ENCODE assay signal across 7 cellular contexts in the genomic region with DNA sequence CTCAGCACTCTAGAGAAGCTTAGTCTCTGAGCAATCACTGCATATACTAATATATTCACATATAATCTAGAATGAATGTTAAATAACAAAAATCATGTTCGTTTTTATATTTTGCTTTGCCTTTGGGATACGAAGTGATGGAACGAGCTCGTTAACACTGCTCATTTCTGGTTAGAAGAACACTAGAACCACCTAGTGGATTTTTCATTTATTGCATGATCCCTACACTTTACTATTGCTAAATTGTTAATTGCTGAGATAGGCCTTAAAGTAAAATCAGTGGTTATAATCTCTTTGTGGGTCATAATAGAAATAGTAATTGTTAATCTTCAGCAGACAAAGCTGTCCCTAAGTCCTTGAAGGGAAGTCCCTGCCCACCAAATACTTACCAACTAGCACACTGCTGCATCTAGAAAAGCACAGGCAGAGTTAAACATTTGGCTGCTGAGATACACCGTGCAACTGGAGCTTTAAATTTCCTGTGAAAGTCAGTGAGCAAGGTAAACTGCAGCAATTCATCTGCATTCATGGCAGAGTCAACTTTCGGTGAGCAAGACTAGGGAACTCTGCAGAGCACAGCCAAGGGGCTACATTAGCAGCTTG.
DNase-seq lines count a peak whose midpoint lies in the region; ATAC-seq and TF ChIP-seq lines count a peak whose summit lies in the region.

No MANE protein-coding gene starts in this region.

- no peaks in the 10 kb centered on the region for H3K79me2 ChIP-seq in PC-3 (ENCODE audit: low read length)
- no peaks in the 10 kb centered on the region for H3K79me2 ChIP-seq in osteoblast (ENCODE audit: insufficient read depth, low read length)

- no peak overlapping the region for H2AFZ ChIP-seq in PC-3 (ENCODE audit: low read length)
- no peak overlapping the region for H2AFZ ChIP-seq in osteoblast (ENCODE audit: low read length)

- ATAC-seq in GM21528 (IDR thresholded peaks at IDR 0.05; ENCODE audit: low FRiP score, unreplicated experiment), result peak; percentile 79
- ATAC-seq in PC-3, result peak; percentile 88

- peak; percentile 38 for DNase-seq in GM10266 (ENCODE audit: extremely low spot score)
- peak; percentile 11 for DNase-seq in HS-5 (ENCODE audit: low read depth)
- DNase-seq in PC-3, result peak; percentile 79
- peak; percentile 2 to 33 for DNase-seq in erythroblast (lab: John Stamatoyannopoulos, UW)
- peak; percentile 81 for DNase-seq in osteoblast (ENCODE audit: insufficient read length, low spot score, missing footprints)
- no peak for DNase-seq in ecto neural progenitor cell (ENCODE audit: low spot score)

- TF ChIP-seq CTCF in GM10266 (IDR thresholded peaks at IDR 0.05; ENCODE audit: control insufficient read depth, insufficient read depth, low read depth, missing control alignments) (peak; percentile 63), PC-3 (conservative IDR thresholded peaks at IDR 0.05; ENCODE audit: low read depth, low read length) (peak; percentile 85), osteoblast (IDR thresholded peaks at IDR 0.05; ENCODE audit: extremely low read depth, low read depth, low read length) (peak; percentile 69)

- H3K27ac ChIP-seq in PC-3 (ENCODE audit: low read length) (no peak overlapping the region), osteoblast (ENCODE audit: low read depth, low read length) (no peak overlapping the region)

- no peaks in the 10 kb centered on the region for H4K20me1 ChIP-seq in PC-3 (ENCODE audit: low read length)
- H4K20me1 ChIP-seq in osteoblast (ENCODE audit: insufficient read depth, low read length), result no peaks in the 10 kb centered on the region

- no peaks in the 10 kb centered on the region for H3F3A ChIP-seq in PC-3 (ENCODE audit: low read length, unreplicated experiment)

- intact Hi-C loops in PC-3 (cut with micrococcal nuclease), result loop anchor here (1.0 to 10.0 kb wide), 4 partner anchors 44 to 581 kb away; no protein-coding TSS in a partner anchor

- H3K4me3 ChIP-seq in PC-3 (ENCODE audit: low read length) (no peak overlapping the region), osteoblast (ENCODE audit: insufficient read depth, low read length) (no peak overlapping the region)

- H3K27me3 ChIP-seq in PC-3 (ENCODE audit: low read length) (peaks cover 23% of the 10 kb centered on the region), osteoblast (ENCODE audit: insufficient read depth, low read length) (no peaks in the 10 kb centered on the region)

- H3K36me3 ChIP-seq in PC-3 (ENCODE audit: low read depth, low read length) (no peaks in the 10 kb centered on the region), osteoblast (ENCODE audit: insufficient read depth, low read length) (no peaks in the 10 kb centered on the region)

- H3K9me3 ChIP-seq in PC-3 (ENCODE audit: low read length) (no peaks in the 10 kb centered on the region), osteoblast (ENCODE audit: low read depth, low read length) (no peaks in the 10 kb centered on the region)

- CTCF ChIA-PET in PC-3 (lab: Charles Lee), result interaction anchor here (0.5 to 1.1 kb wide), 5 partner anchors 8 to 581 kb away, joined by 3 to 7 read pairs (median 3); no protein-coding TSS in a partner anchor

- no TSS peak for BruUV-seq in PC-3 (replicated peaks; lab: Mats Ljungman, UMichigan)

- H3K9me2 ChIP-seq in PC-3 (replicated peaks; ENCODE audit: low read length), result no peaks in the 10 kb centered on the region

- H3K4me1 ChIP-seq in PC-3 (ENCODE audit: insufficient read depth, low read length) (no peaks in the 10 kb centered on the region), osteoblast (ENCODE audit: insufficient read depth, low read length) (no peaks in the 10 kb centered on the region)

- no peak overlapping the region for H3K9ac ChIP-seq in PC-3 (ENCODE audit: low read length)

- no peak overlapping the region for H3K4me2 ChIP-seq in PC-3 (ENCODE audit: low read length)
- H3K4me2 ChIP-seq in osteoblast (ENCODE audit: insufficient read depth, low read length), result peak overlapping the region; percentile 7

- no peak for TF ChIP-seq POLR2A in erythroblast (IDR thresholded peaks at IDR 0.05; ENCODE audit: low read length)

- POLR2A ChIA-PET in PC-3 (lab: Charles Lee; ENCODE audit: unreplicated experiment), result interaction anchor here (0.5 kb wide), 1 partner anchor 406 kb away, joined by 9 read pairs; no protein-coding TSS in a partner anchor
